Comparison of ENCODE assay signal across 9 cellular contexts in genomic region chr17:63478814-63479494, GRCh38. TPM values are rescaled to one million over a fixed set of nuclear protein-coding genes. Genes with fewer than 3 reads are reported as not detected.
DNase-seq lines count a peak whose midpoint lies in the region; ATAC-seq and TF ChIP-seq lines count a peak whose summit lies in the region.
"Had no signal": no experiment of that assay in that cellular context is flagged by ENCODE, and none has a peak within 500 bp of the region (broad histone marks: within the 10 kb centered on the region; RNA-seq: fewer than 3 reads in every experiment).

No MANE protein-coding gene starts in this region.

- H3K36me3 Mint-ChIP-seq in activated B cell treated with CpG ODN at 0.5 μM for 24 hours (ENCODE audit: low read depth), result no peaks in the 10 kb centered on the region

- peak overlapping the region; percentile 54 for H3K4me3 Mint-ChIP-seq in activated B cell treated with CpG ODN at 0.5 μM for 24 hours

- H3K4me3 ChIP-seq in kidney epithelial cell (ENCODE audit: low read depth, low read length), result no peak overlapping the region

- peak; percentile 90 for DNase-seq in GM04504 (ENCODE audit: low read depth)
- peak; percentile 45 for DNase-seq in NCI-H2107 treated with DMSO at 0.1 percent for 48 hours (lab: John Stamatoyannopoulos, UW; ENCODE audit: unreplicated experiment)
- DNase-seq in activated B cell treated with CpG ODN at 0.5 μM for 24 hours, result peak; percentile 59
- DNase-seq in central memory CD4-positive, alpha-beta T cell, result peak; percentile 72
- DNase-seq in kidney epithelial cell (ENCODE audit: low read depth), result peak; percentile 65
- DNase-seq in stimulated activated CD4-positive, alpha-beta T cell treated with anti-CD3 and anti-CD28 coated beads, Interleukin-1b, Interleukin-23, amount 100 ng/mL, for 4 hours (ENCODE audit: low read depth in 2 of 2), result peak; percentile 56 to 67

- no peak overlapping the region for H3K27ac Mint-ChIP-seq in activated B cell treated with CpG ODN at 0.5 μM for 24 hours

- POLR2A ChIA-PET in activated B cell treated with CpG ODN at 0.5 μM for 24 hours (lab: Charles Lee), result interaction anchor here (1.5 to 1.7 kb wide), 4 partner anchors 32 to 143 kb away, joined by 5 read pairs; partner anchors contain the start of gene MAP3K3

- TF ChIP-seq CTCF in activated B cell treated with CpG ODN at 0.5 μM for 24 hours (IDR thresholded peaks at IDR 0.05) (no peak), kidney epithelial cell (IDR thresholded peaks at IDR 0.05; ENCODE audit: insufficient read depth, low read length, poor library complexity, severe bottlenecking) (peak; percentile 94)

- intact Hi-C loops in activated B cell treated with CpG ODN at 0.5 μM for 24 hours (cut with micrococcal nuclease), result loop anchor here (1.0 to 5.0 kb wide), 5 partner anchors 33 to 218 kb away; partner anchors contain the start of genes CYB561 and DCAF7

- no peaks in the 10 kb centered on the region for H3K9me3 Mint-ChIP-seq in activated B cell treated with CpG ODN at 0.5 μM for 24 hours

- H3K27me3 Mint-ChIP-seq in activated B cell treated with CpG ODN at 0.5 μM for 24 hours, result peaks cover 32% of the 10 kb centered on the region

- CTCF ChIA-PET in activated B cell treated with CpG ODN at 0.5 μM for 24 hours (lab: Charles Lee), result interaction anchor here (0.6 to 5.7 kb wide), 16 partner anchors 8 to 231 kb away, joined by 3 to 155 read pairs (median 6); partner anchors contain the start of genes CYB561 and TACO1

- peaks cover 17% of the 10 kb centered on the region for H3K4me1 Mint-ChIP-seq in activated B cell treated with CpG ODN at 0.5 μM for 24 hours

- no peaks in the 10 kb centered on the region for H3K36me3 ChIP-seq in kidney epithelial cell (ENCODE audit: control insufficient read depth, insufficient read depth, low read length)
- H3K36me3 ChIP-seq: neutrophil had no signal

- peak; percentile 60 for ATAC-seq in HG02623 (IDR thresholded peaks at IDR 0.05; ENCODE audit: unreplicated experiment)
- ATAC-seq in activated B cell treated with CpG ODN at 0.5 μM for 24 hours (ENCODE audit: low read depth), result peak; percentile 80
- no peak for ATAC-seq in HG03442 (IDR thresholded peaks at IDR 0.05; ENCODE audit: unreplicated experiment)

- H3K27me3 ChIP-seq in kidney epithelial cell (ENCODE audit: control insufficient read depth, insufficient read depth, low read length), result peaks cover 22% of the 10 kb centered on the region

RNA-seq across cellular contexts. Expression of gene ACE, which starts 2.1 kb away (rescaled TPM):
- total RNA-seq in activated B cell treated with CpG ODN at 0.5 μM for 24 hours, result 3.2 and 3.3 TPM in 2 replicates
- total RNA-seq in kidney epithelial cell, result 1.5 and 1.6 TPM in 2 replicates

RNA-seq across cellular contexts. Expression of gene CYB561, which starts 32.8 kb away (rescaled TPM):
- total RNA-seq in activated B cell treated with CpG ODN at 0.5 μM for 24 hours, result 18.9 and 19.9 TPM in 2 replicates
- total RNA-seq in kidney epithelial cell, result 19.3 and 26.4 TPM in 2 replicates

RNA-seq across cellular contexts. Expression of gene KCNH6, which starts 44.2 kb away (rescaled TPM):
- total RNA-seq in activated B cell treated with CpG ODN at 0.5 μM for 24 hours (not detected in 2 replicates), kidney epithelial cell (0.07 and 0.21 TPM in 2 replicates)
